In genomic region chr1:224580006-224580405, GRCh38 we compare ENCODE assay signal across 1 cellular context.
TF ChIP-seq lines count a peak whose summit lies in the region.

No MANE protein-coding gene starts in this region.

TF ChIP-seq in IMR-90, 13 proteins besides CTCF, POLR2A, EP300 and RAD21 (continued from another document):
- TF ChIP-seq FOS (IDR thresholded peaks at IDR 0.05; ENCODE audit: low read depth, low read length) = no peak
- no peak for TF ChIP-seq NFE2L2 (IDR thresholded peaks at IDR 0.05; ENCODE audit: low read depth, low read length)
- TF ChIP-seq BHLHE40 (IDR thresholded peaks at IDR 0.05; ENCODE audit: low read depth, low read length) = no peak
